In the genomic region with DNA sequence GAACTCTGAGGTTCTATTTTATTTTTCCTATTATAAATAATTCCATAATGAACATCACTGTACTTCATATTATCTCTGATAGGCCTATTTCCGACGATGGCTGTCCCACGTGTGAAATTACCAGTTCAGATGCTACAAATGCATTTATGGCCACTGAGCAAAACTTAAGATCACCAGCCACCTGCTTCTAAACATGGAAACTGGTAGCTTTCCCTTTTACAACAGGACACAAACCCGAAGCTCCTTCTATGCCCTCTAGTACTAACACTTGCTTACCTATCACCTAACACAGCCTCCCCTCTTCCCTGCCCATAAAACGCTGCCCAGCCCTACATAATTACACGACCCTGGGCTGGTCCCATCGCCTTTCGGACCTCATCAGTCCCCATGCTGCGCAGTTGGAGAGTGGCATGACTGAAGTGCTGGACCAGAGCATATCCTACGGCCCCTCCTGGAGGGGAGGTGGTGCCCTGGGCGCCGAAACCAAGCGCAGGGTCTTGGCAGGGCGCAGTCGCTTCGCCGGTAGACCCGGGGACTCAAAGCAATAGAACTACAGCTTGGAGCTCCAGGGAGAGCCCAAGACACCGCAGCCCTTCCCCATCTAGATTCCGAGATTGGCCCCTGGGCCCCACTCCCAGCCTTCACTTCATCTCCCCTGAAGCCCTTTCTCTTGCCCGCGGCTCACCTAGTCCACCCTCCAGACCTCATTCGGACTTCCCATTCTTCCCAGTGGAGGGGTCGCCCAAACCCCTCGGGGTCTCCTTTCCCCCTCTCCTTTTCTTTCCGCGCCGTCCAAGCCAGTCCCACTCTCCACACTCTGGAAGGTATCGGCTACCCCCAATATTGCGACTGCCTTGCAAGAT, we compare ENCODE assay signal across 8 cellular contexts. TPM values are rescaled to one million over a fixed set of nuclear protein-coding genes. Genes with fewer than 3 reads are reported as not detected.
DNase-seq lines count a peak whose midpoint lies in the region; ATAC-seq and TF ChIP-seq lines count a peak whose summit lies in the region.

No MANE protein-coding gene starts in this region.

- WGBS in esophagus muscularis mucosa, result 6% methylated on average over 30 of the region's 30 CpGs

- peak overlapping the region; percentile 50 for H3K9ac ChIP-seq in neural cell (ENCODE audit: low read length)

- H4K20me1 ChIP-seq in neural cell (ENCODE audit: insufficient read depth), result no peaks in the 10 kb centered on the region

- peak overlapping the region; percentile 93 for H3K27ac Mint-ChIP-seq in activated CD8-positive, alpha-beta T cell treated with anti-CD3 and anti-CD28 coated beads, Interleukin-2, amount 10 ng/mL, durations not matched to agents 7 days and 5 days

- POLR2A ChIA-PET in activated CD8-positive, alpha-beta T cell treated with anti-CD3 and anti-CD28 coated beads, Interleukin-2, amount 10 ng/mL, durations not matched to agents 7 days and 5 days (lab: Charles Lee), result interaction anchor here (1.1 kb wide), 1 partner anchor 252 kb away, joined by 3 read pairs; no protein-coding TSS in a partner anchor

- H3K4me1 Mint-ChIP-seq in activated CD8-positive, alpha-beta T cell treated with anti-CD3 and anti-CD28 coated beads, Interleukin-2, amount 10 ng/mL, durations not matched to agents 7 days and 5 days (ENCODE audit: low read depth), result peaks cover 37% of the 10 kb centered on the region

- H3K9me3 ChIP-seq in esophagus muscularis mucosa, result no peaks in the 10 kb centered on the region
- H3K9me3 ChIP-seq in neural cell (ENCODE audit: low read length), result no peaks in the 10 kb centered on the region

- H3K4me3 ChIP-seq in esophagus muscularis mucosa, result peak overlapping the region; percentile 87 to 99 (median 97)
- peak overlapping the region; percentile 96 for H3K4me3 ChIP-seq in neural cell (ENCODE audit: low read length)

- H3K4me2 ChIP-seq in neural cell (ENCODE audit: low read length), result peak overlapping the region; percentile 96

- ATAC-seq in activated CD8-positive, alpha-beta T cell treated with anti-CD3 and anti-CD28 coated beads, Interleukin-2, amount 10 ng/mL, durations not matched to agents 7 days and 5 days, result peak; percentile 5
- no peak for ATAC-seq in GM18520 (IDR thresholded peaks at IDR 0.05; ENCODE audit: unreplicated experiment)

- no peaks in the 10 kb centered on the region for H3K9me2 ChIP-seq in neural cell (ENCODE audit: insufficient read depth, low read length)

- TF ChIP-seq CTCF in esophagus muscularis mucosa (IDR thresholded peaks at IDR 0.05) (no peak), neural cell (IDR thresholded peaks at IDR 0.05; ENCODE audit: poor library complexity, severe bottlenecking) (no peak)

- peaks cover 21% of the 10 kb centered on the region for H3K79me2 ChIP-seq in neural cell (replicated peaks; ENCODE audit: insufficient read depth, low read length)

- peak overlapping the region; percentile 98 for H3K4me3 Mint-ChIP-seq in activated CD8-positive, alpha-beta T cell treated with anti-CD3 and anti-CD28 coated beads, Interleukin-2, amount 10 ng/mL, durations not matched to agents 7 days and 5 days

- TF ChIP-seq POLR2A in esophagus muscularis mucosa (IDR thresholded peaks at IDR 0.05; ENCODE audit: low read depth), result no peak

- H3K27me3 ChIP-seq in esophagus muscularis mucosa (no peaks in the 10 kb centered on the region), neural cell (ENCODE audit: insufficient read depth, low read depth, low read length) (no peaks in the 10 kb centered on the region)

- peaks cover 40% of the 10 kb centered on the region for H3K36me3 Mint-ChIP-seq in activated CD8-positive, alpha-beta T cell treated with anti-CD3 and anti-CD28 coated beads, Interleukin-2, amount 10 ng/mL, durations not matched to agents 7 days and 5 days (ENCODE audit: low read depth)

- peaks cover 27 to 46% (median 37%) of the 10 kb centered on the region in 4 donors for H3K4me1 ChIP-seq in esophagus muscularis mucosa

- H3K27ac ChIP-seq in esophagus muscularis mucosa (replicated peaks in 1 of 4) (peak overlapping the region; percentile 86 to 95 (median 90)), neural cell (ENCODE audit: low read length) (no peak overlapping the region)

- no peak for TF ChIP-seq RAD21 in neural cell (conservative IDR thresholded peaks at IDR 0.05)

- intact Hi-C loops in esophagus muscularis mucosa (cut with DNase I), result loop anchor here (10.0 kb wide), 1 partner anchor 500 kb away; the partner anchor contains the start of gene MRPL22

- peak overlapping the region; percentile 92 for H2AFZ ChIP-seq in neural cell (ENCODE audit: low read depth, low read length)

- CTCF ChIA-PET in activated CD8-positive, alpha-beta T cell treated with anti-CD3 and anti-CD28 coated beads, Interleukin-2, amount 10 ng/mL, durations not matched to agents 7 days and 5 days (lab: Charles Lee), result interaction anchor here (1.3 kb wide), 1 partner anchor 40 kb away, joined by 3 read pairs; no protein-coding TSS in a partner anchor

- H3F3A ChIP-seq in neural cell (ENCODE audit: insufficient read depth, low read length, poor library complexity, severe bottlenecking), result no peaks in the 10 kb centered on the region

- no peak for TF ChIP-seq EP300 in esophagus muscularis mucosa (IDR thresholded peaks at IDR 0.05)
- TF ChIP-seq EP300 in neural cell (conservative IDR thresholded peaks at IDR 0.05; ENCODE audit: poor library complexity, severe bottlenecking), result no peak

- peaks cover 0 to 30% (median 17%) of the 10 kb centered on the region in 4 donors for H3K36me3 ChIP-seq in esophagus muscularis mucosa
- H3K36me3 ChIP-seq in neural cell (ENCODE audit: insufficient read depth, low read length), result no peaks in the 10 kb centered on the region

- DNase-seq in NCI-H524 (lab: John Stamatoyannopoulos, UW) (peak; percentile 21 to 52), NCI-H524 treated with DMSO at 0.1 percent for 48 hours (lab: John Stamatoyannopoulos, UW) (no peak), HuH-7 (ENCODE audit: low spot score) (peak; percentile 49), esophagus muscularis mucosa (ENCODE audit: extremely low spot score) (peak; percentile 86), cortex of kidney (lab: John Stamatoyannopoulos, UW) (no peak)
- DNase-seq in activated CD8-positive, alpha-beta T cell treated with anti-CD3 and anti-CD28 coated beads, Interleukin-2, amount 10 ng/mL, durations not matched to agents 7 days and 5 days, result peak; percentile 36

- no peaks in the 10 kb centered on the region for H3K27me3 Mint-ChIP-seq in activated CD8-positive, alpha-beta T cell treated with anti-CD3 and anti-CD28 coated beads, Interleukin-2, amount 10 ng/mL, durations not matched to agents 7 days and 5 days (ENCODE audit: low read depth)

- no peaks in the 10 kb centered on the region for H3K9me3 Mint-ChIP-seq in activated CD8-positive, alpha-beta T cell treated with anti-CD3 and anti-CD28 coated beads, Interleukin-2, amount 10 ng/mL, durations not matched to agents 7 days and 5 days (ENCODE audit: insufficient read depth)

TF ChIP-seq in neural cell, 6 proteins besides CTCF, POLR2A, EP300 and RAD21:
- TF ChIP-seq MXI1 (conservative IDR thresholded peaks at IDR 0.05; ENCODE audit: poor library complexity, severe bottlenecking) (no peak), TAF1 (IDR thresholded peaks at IDR 0.05; ENCODE audit: low read depth) (no peak), EZH2 (IDR thresholded peaks at IDR 0.05; ENCODE audit: borderline replicate concordance, insufficient read depth, low read length, poor library complexity, severe bottlenecking) (no peak), REST (IDR thresholded peaks at IDR 0.05; ENCODE audit: borderline replicate concordance) (no peak), POLR2AphosphoS5 (IDR thresholded peaks at IDR 0.05) (no peak), SMC3 (conservative IDR thresholded peaks at IDR 0.05; ENCODE audit: poor library complexity) (no peak)

RNA-seq across cellular contexts. Expression of gene SAP30L, which starts 1.0 kb away (rescaled TPM):
- 10 to 100 TPM; 40.0 to 40.4 TPM for total RNA-seq in activated CD8-positive, alpha-beta T cell treated with anti-CD3 and anti-CD28 coated beads, Interleukin-2, amount 10 ng/mL, durations not matched to agents 7 days and 5 days
- total RNA-seq in esophagus muscularis mucosa, result 10 to 100 TPM; 34.9 to 54.9 (median 46.2) TPM
- polyA plus RNA-seq in neural cell, result 18.5 and 32.7 TPM in 2 replicates
- 32.8 and 40.7 TPM in 2 replicates for polyA minus RNA-seq in neural cell

RNA-seq across cellular contexts. Expression of gene HAND1, which starts 33.2 kb away (rescaled TPM):
- total RNA-seq in activated CD8-positive, alpha-beta T cell treated with anti-CD3 and anti-CD28 coated beads, Interleukin-2, amount 10 ng/mL, durations not matched to agents 7 days and 5 days, result not detected
- total RNA-seq in esophagus muscularis mucosa, result not detected
- not detected in 2 replicates for polyA plus RNA-seq in neural cell
- not detected in 2 replicates for polyA minus RNA-seq in neural cell

Comparison
In these comparisons a context has a peak if more than half of its experiments do, and no peak if none do; other contexts are left out.
1. DNase-seq: peak in NCI-H524 (2 of 2), HuH-7 (single experiment), activated CD8-positive, alpha-beta T cell treated with anti-CD3 and anti-CD28 coated beads, Interleukin-2, amount 10 ng/mL, durations not matched to agents 7 days and 5 days (single experiment) and esophagus muscularis mucosa (single experiment); none in NCI-H524 treated with DMSO at 0.1 percent for 48 hours (single experiment) and cortex of kidney (single experiment).